Comparison of ENCODE assay signal across 8 cellular contexts in the genomic region with DNA sequence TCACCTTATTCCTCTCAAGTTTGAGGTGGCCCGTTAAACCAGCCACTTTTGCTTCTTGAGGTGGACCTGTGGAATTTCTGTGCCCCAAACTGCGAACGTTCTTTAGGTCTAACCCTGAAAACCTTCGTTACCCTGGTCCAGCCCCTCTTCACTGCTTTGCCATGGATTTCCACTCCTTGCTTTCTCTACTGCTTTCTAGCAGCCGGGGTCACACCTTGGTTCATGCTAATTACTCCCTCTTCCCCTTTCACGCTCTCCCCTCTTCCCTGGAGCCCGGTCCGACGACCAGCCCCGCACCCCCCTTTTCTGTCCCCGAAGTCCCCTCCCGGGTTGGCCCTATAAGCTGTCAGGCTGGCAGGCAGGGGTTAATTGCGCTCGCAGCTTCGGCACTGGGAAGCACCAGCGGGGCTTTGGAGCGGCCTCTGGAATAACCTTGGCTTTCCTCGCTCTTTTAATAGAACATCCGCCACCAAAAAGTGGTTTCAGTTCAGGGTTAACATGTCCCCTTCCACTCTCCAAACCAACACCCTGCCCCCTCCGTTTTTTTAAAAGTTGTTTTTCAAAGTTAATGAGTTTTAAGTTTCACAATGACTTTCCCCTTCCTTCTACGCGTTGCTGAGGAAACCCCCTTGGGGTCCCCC. TPM values are rescaled to one million over a fixed set of nuclear protein-coding genes. Genes with fewer than 3 reads are reported as not detected.
DNase-seq lines count a peak whose midpoint lies in the region; ATAC-seq, FAIRE-seq and TF ChIP-seq lines count a peak whose summit lies in the region.

No MANE protein-coding gene starts in this region.

- peak in 2 of 4 experiments; percentile 35 to 57 for ATAC-seq in T-cell (replicated peaks in 1 of 4)

- peaks cover 11% of the 10 kb centered on the region for H3F3A ChIP-seq in Loucy (ENCODE audit: low read depth)

- CTCF ChIA-PET in T-cell (lab: Charles Lee) (interaction anchor here (0.7 to 1.1 kb wide), 4 partner anchors 25 to 289 kb away, joined by 3 to 4 read pairs (median 4); no protein-coding TSS in a partner anchor), endothelial cell of umbilical vein (lab: Charles Lee) (interaction anchor here (1.3 to 2.0 kb wide), 2 partner anchors 312 to 355 kb away, joined by 4 to 13 read pairs; no protein-coding TSS in a partner anchor)

- BruUV-seq in endothelial cell of umbilical vein (replicated peaks; lab: Mats Ljungman, UMichigan) = no TSS peak

- intact Hi-C loops in endothelial cell of umbilical vein (cut with micrococcal nuclease) = loop anchor here (1.0 to 10.0 kb wide), 12 partner anchors 137 to 796 kb away; a partner anchor contains a TSS

- H3K4me2 ChIP-seq in Loucy (ENCODE audit: low read depth, low read length, poor library complexity, severe bottlenecking) (peak overlapping the region; percentile 80), endothelial cell of umbilical vein (ENCODE audit: insufficient read depth, low read length) (peak overlapping the region; percentile 99)

- H3K4me1 Mint-ChIP-seq in T-cell = peaks cover 47 to 58% (median 49%) of the 10 kb centered on the region in 3 donors

- H4K20me1 ChIP-seq in Loucy (ENCODE audit: insufficient read depth, low read length, poor library complexity, severe bottlenecking) (peaks cover 23% of the 10 kb centered on the region), endothelial cell of umbilical vein (replicated peaks; ENCODE audit: control insufficient read depth, extremely low read depth, insufficient read depth, low read length) (no peaks in the 10 kb centered on the region)

- H3K9me1 ChIP-seq in endothelial cell of umbilical vein (replicated peaks; ENCODE audit: control insufficient read depth, extremely low read depth, insufficient read depth, low read length) = no peaks in the 10 kb centered on the region

- peak overlapping the region; percentile 98 for H3K27ac ChIP-seq in endothelial cell of umbilical vein (ENCODE audit: insufficient read depth, low read depth, low read length)
- H3K27ac ChIP-seq in urinary bladder (ENCODE audit: low read depth) = peak overlapping the region; percentile 81

- no peaks in the 10 kb centered on the region for H3K27me3 ChIP-seq in Loucy (ENCODE audit: insufficient read depth, low read length, poor library complexity, severe bottlenecking)
- H3K27me3 ChIP-seq in endothelial cell of umbilical vein (ENCODE audit: control insufficient read depth in 2 of 2, insufficient read depth in 2 of 2, low read length in 2 of 2) = no peaks in the 10 kb centered on the region

- H3K27ac Mint-ChIP-seq in T-cell = peak overlapping the region; percentile 96 to 97

- DNase-seq in activated T-cell treated with anti-CD3 and anti-CD28 coated beads for 48 hours (ENCODE audit: low read depth) = peak; percentile 30
- no peak for DNase-seq in activated T-cell treated with anti-CD3 and anti-CD28 coated beads, Interleukin-2, amount 50 U/mL, for 1 hour
- DNase-seq in HCEC 1CT = peak; percentile 78
- peak in 3 of 34 experiments; percentile 3 to 41 (median 26) for DNase-seq in T-cell
- no peak for DNase-seq in endothelial cell of umbilical vein (ENCODE audit: low read depth, low spot score)
- peak; percentile 87 for DNase-seq in myocyte (ENCODE audit: low read depth)

- no peak for TF ChIP-seq POLR2A in endothelial cell of umbilical vein (IDR thresholded peaks at IDR 0.05; ENCODE audit: low read depth, low read length)

- H3K36me3 ChIP-seq in Loucy (ENCODE audit: insufficient read depth, low read length) = no peaks in the 10 kb centered on the region
- H3K36me3 ChIP-seq in endothelial cell of umbilical vein (ENCODE audit: control insufficient read depth in 2 of 2, extremely low read depth in 1 of 2, insufficient read depth in 2 of 2, low read length in 2 of 2) = no peaks in the 10 kb centered on the region
- H3K36me3 ChIP-seq in urinary bladder (ENCODE audit: insufficient read depth) = no peaks in the 10 kb centered on the region

- H3K4me3 Mint-ChIP-seq in T-cell = peak overlapping the region; percentile 83 to 100 (median 87)

- H3K79me2 ChIP-seq in Loucy (ENCODE audit: insufficient read depth, low read length) = peaks cover 40% of the 10 kb centered on the region
- H3K79me2 ChIP-seq in endothelial cell of umbilical vein (ENCODE audit: control insufficient read depth, insufficient read depth, low read length) = peaks cover 39% of the 10 kb centered on the region

- H2AFZ ChIP-seq in Loucy (ENCODE audit: low read length) (peak overlapping the region; percentile 94), endothelial cell of umbilical vein (ENCODE audit: low read depth, low read length) (peak overlapping the region; percentile 50)

- peaks cover 12% of the 10 kb centered on the region for H3K36me3 Mint-ChIP-seq in T-cell

- no peak for FAIRE-seq in endothelial cell of umbilical vein (lab: Jason Lieb, UNC)

- H3K9me2 ChIP-seq in Loucy (replicated peaks; ENCODE audit: low read depth, low read length) = no peaks in the 10 kb centered on the region

- H3K4me3 ChIP-seq in Loucy (ENCODE audit: low read length, poor library complexity, severe bottlenecking) (peak overlapping the region; percentile 95), endothelial cell of umbilical vein (replicated peaks in 1 of 3; ENCODE audit: insufficient read depth in 1 of 3, low read depth in 1 of 3, low read length in 3 of 3) (peak overlapping the region; percentile 34 to 96 (median 63)), urinary bladder (ENCODE audit: low read depth, low read length) (peak overlapping the region; percentile 98)

- peaks cover 0 to 5% (median 0%) of the 10 kb centered on the region in 3 donors for H3K9me3 Mint-ChIP-seq in T-cell

- H3K9ac ChIP-seq in Loucy (ENCODE audit: low read depth, low read length, poor library complexity, severe bottlenecking) = peak overlapping the region; percentile 91
- H3K9ac ChIP-seq in endothelial cell of umbilical vein (replicated peaks; ENCODE audit: extremely low read depth, insufficient read depth, low read length) = peak overlapping the region; percentile 100

- peaks cover 51% of the 10 kb centered on the region for H3K4me1 ChIP-seq in Loucy (ENCODE audit: insufficient read depth, low read length, poor library complexity, severe bottlenecking)
- H3K4me1 ChIP-seq in endothelial cell of umbilical vein (ENCODE audit: control insufficient read depth, extremely low read depth, insufficient read depth, low read length) = peaks cover 38% of the 10 kb centered on the region
- no peaks in the 10 kb centered on the region for H3K4me1 ChIP-seq in urinary bladder (ENCODE audit: insufficient read depth)

- dilution Hi-C loops in endothelial cell of umbilical vein (cut with MboI; ENCODE audit: extremely low pct_ligation_motif_present, low sequenced_read_pairs) = no loop called here

- whole genome bisulfite sequencing in urinary bladder = under 1% methylated on average over 22 of the region's 22 CpGs

- no peak for TF ChIP-seq CTCF in Loucy (conservative IDR thresholded peaks at IDR 0.05; ENCODE audit: low read length)
- no peak for TF ChIP-seq CTCF in endothelial cell of umbilical vein (IDR thresholded peaks at IDR 0.05; ENCODE audit: extremely low read depth in 1 of 2, insufficient read depth in 1 of 2, low read depth in 1 of 2, low read length in 2 of 2)

- H3K9me3 ChIP-seq in Loucy (ENCODE audit: insufficient read depth, low read depth, low read length) (no peaks in the 10 kb centered on the region), endothelial cell of umbilical vein (replicated peaks; ENCODE audit: control insufficient read depth, insufficient read depth, low read length) (no peaks in the 10 kb centered on the region)

- no peaks in the 10 kb centered on the region for H3K27me3 Mint-ChIP-seq in T-cell

- POLR2A ChIA-PET in T-cell (lab: Charles Lee) (interaction anchor here in 1 of 2 donors (0.6 to 0.7 kb wide), 2 partner anchors 10 to 279 kb away, joined by 3 to 4 read pairs; no protein-coding TSS in a partner anchor), endothelial cell of umbilical vein (lab: Charles Lee) (interaction anchor here (0.6 to 2.0 kb wide), 5 partner anchors 113 to 401 kb away, joined by 3 to 10 read pairs (median 4); a partner anchor contains a TSS)

TF ChIP-seq in endothelial cell of umbilical vein, 7 proteins besides CTCF, POLR2A, EP300 and RAD21:
- TF ChIP-seq GATA2 (IDR thresholded peaks at IDR 0.05; ENCODE audit: insufficient read depth, insufficient read length, low read depth, low read length) (no peak), JUN (IDR thresholded peaks at IDR 0.05; ENCODE audit: borderline replicate concordance, insufficient read depth, insufficient read length, low read depth) (no peak), MYC (IDR thresholded peaks at IDR 0.05; ENCODE audit: low read depth, low read length) (no peak), EZH2 (IDR thresholded peaks at IDR 0.05; ENCODE audit: borderline replicate concordance, low read depth, low read length, severe bottlenecking) (no peak), POLR2AphosphoS5 (IDR thresholded peaks at IDR 0.05; ENCODE audit: insufficient read depth, low read depth, low read length) (no peak), FOS (IDR thresholded peaks at IDR 0.05; ENCODE audit: borderline replicate concordance, insufficient read depth, low read length) (no peak)
- TF ChIP-seq, protein P1, sequence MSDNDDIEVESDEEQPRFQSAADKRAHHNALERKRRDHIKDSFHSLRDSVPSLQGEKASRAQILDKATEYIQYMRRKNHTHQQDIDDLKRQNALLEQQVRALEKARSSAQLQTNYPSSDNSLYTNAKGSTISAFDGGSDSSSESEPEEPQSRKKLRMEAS (IDR thresholded peaks at IDR 0.05; ENCODE audit: insufficient read depth, insufficient read length) = no peak

RNA-seq across cellular contexts. Expression of a gene that starts 1.4 kb away (rescaled TPM):
- total RNA-seq in T-cell (10 to 100 TPM; 20.0 to 73.1 (median 29.5) TPM), endothelial cell of umbilical vein (40.3 and 49.2 TPM in 2 replicates), myocyte (6.7 and 10.8 TPM in 2 replicates), urinary bladder (38.5 TPM)
- polyA plus RNA-seq in endothelial cell of umbilical vein (33.5 and 34.1 TPM in 2 replicates), urinary bladder (11.8 TPM)
- polyA plus RNA-seq in endothelial cell of umbilical vein (2011; cell fraction: cytosol; rRNA removed) = 29.0 and 33.4 TPM in 2 replicates
- polyA plus RNA-seq in endothelial cell of umbilical vein (2011; cell fraction: nucleus; rRNA removed) = 66.4 and 87.1 TPM in 2 replicates
- 25.4 and 26.9 TPM in 2 replicates for polyA plus RNA-seq in endothelial cell of umbilical vein (2012)
- polyA minus RNA-seq in endothelial cell of umbilical vein = 78.2 and 79.0 TPM in 2 replicates
- polyA minus RNA-seq in endothelial cell of umbilical vein (2011; cell fraction: cytosol; rRNA and poly(A)+ RNA removed) = 11.5 TPM
- 110 and 144 TPM in 2 replicates for polyA minus RNA-seq in endothelial cell of umbilical vein (2011; cell fraction: nucleus; rRNA and poly(A)+ RNA removed)
- polyA plus RNA-seq in myocyte (2012) = 10.2 TPM

Comparison
In these comparisons a context has a peak if more than half of its experiments do, and no peak if none do; other contexts are left out.
1. DNase-seq: peak in activated T-cell treated with anti-CD3 and anti-CD28 coated beads for 48 hours (single experiment), HCEC 1CT (single experiment) and myocyte (single experiment); none in activated T-cell treated with anti-CD3 and anti-CD28 coated beads, Interleukin-2, amount 50 U/mL, for 1 hour (single experiment) and endothelial cell of umbilical vein (single experiment).
2. Peak in every context shown above with its lines, with median percentiles within 50 percentile points of each other: H3K4me3 ChIP-seq.